In genomic region chr11:70301191-70301590, GRCh38 we compare ENCODE assay signal across 15 cellular contexts. TPM values are rescaled to one million over a fixed set of nuclear protein-coding genes. Genes with fewer than 3 reads are reported as not detected.
DNase-seq lines count a peak whose midpoint lies in the region; ATAC-seq, FAIRE-seq and TF ChIP-seq lines count a peak whose summit lies in the region.
"Had no signal": no experiment of that assay in that cellular context is flagged by ENCODE, and none has a peak within 500 bp of the region (broad histone marks: within the 10 kb centered on the region; RNA-seq: fewer than 3 reads in every experiment).

No MANE protein-coding gene starts in this region.

- H3K4me3 Mint-ChIP-seq in GM23338 (no peak overlapping the region), WTC11 (no peak overlapping the region), neural progenitor cell (no peak overlapping the region)
- H3K4me3 Mint-ChIP-seq: CD4-positive, CD25-positive, alpha-beta regulatory T cell had no signal

- H3K36me3 Mint-ChIP-seq in GM23338 (ENCODE audit: low read depth) (peaks cover 45% of the 10 kb centered on the region), WTC11 (peaks cover 44% of the 10 kb centered on the region), neural progenitor cell (peaks cover 23% of the 10 kb centered on the region)

- TF ChIP-seq CTCF in GM23338 (conservative IDR thresholded peaks at IDR 0.05; ENCODE audit: low read depth in 2 of 2) (no peak), WTC11 (IDR thresholded peaks at IDR 0.05) (no peak), neural progenitor cell (IDR thresholded peaks at IDR 0.05) (no peak)

- no peaks in the 10 kb centered on the region for H3K9me2 ChIP-seq in GM23338 (ENCODE audit: insufficient read depth)

- H3K9me3 ChIP-seq in small intestine (ENCODE audit: control insufficient read depth, low read depth): no peaks in the 10 kb centered on the region
- H3K9me3 ChIP-seq in neural progenitor cell (ENCODE audit: low read depth): no peaks in the 10 kb centered on the region
- H3K9me3 ChIP-seq: BLaER1 treated with 17β-estradiol and CSF1 and Interleukin-3, amounts not matched to agents 10 nM and 100 nM had no signal

- no peak overlapping the region for H3K4me3 ChIP-seq in GM23338
- no peak overlapping the region for H3K4me3 ChIP-seq in small intestine (ENCODE audit: low read depth in 1 of 2, low read length in 2 of 2)
- H3K4me3 ChIP-seq in neural progenitor cell: no peak overlapping the region
- H3K4me3 ChIP-seq: BLaER1 treated with 17β-estradiol and CSF1 and Interleukin-3, amounts not matched to agents 10 nM and 100 nM had no signal

- POLR2A ChIA-PET in WTC11 (lab: Charles Lee): no interaction called here

- H3K27me3 Mint-ChIP-seq in GM23338 (ENCODE audit: insufficient read depth, low read depth, poor library complexity): no peaks in the 10 kb centered on the region
- H3K27me3 Mint-ChIP-seq in WTC11 (ENCODE audit: low read depth): no peaks in the 10 kb centered on the region
- H3K27me3 Mint-ChIP-seq in neural progenitor cell (ENCODE audit: insufficient read depth, low read depth): no peaks in the 10 kb centered on the region
- H3K27me3 Mint-ChIP-seq: CD4-positive, CD25-positive, alpha-beta regulatory T cell had no signal

- no peak for FAIRE-seq in small intestine (lab: Jason Lieb, UNC)
- FAIRE-seq: H54 had no signal

- H3K79me2 ChIP-seq in GM23338 (replicated peaks; ENCODE audit: insufficient read depth) (peaks cover 86% of the 10 kb centered on the region), neural progenitor cell (ENCODE audit: low read depth) (peaks cover 89% of the 10 kb centered on the region)

- peaks cover 38% of the 10 kb centered on the region for H4K20me1 ChIP-seq in GM23338 (replicated peaks; ENCODE audit: insufficient read depth)
- H4K20me1 ChIP-seq in neural progenitor cell (ENCODE audit: low read depth): peaks cover 38% of the 10 kb centered on the region

- H3K27ac Mint-ChIP-seq in GM23338 (peak overlapping the region; percentile 86; the same call in 1 of the 2 replicates), WTC11 (peak overlapping the region; percentile 50; the same call in 1 of the 2 replicates), neural progenitor cell (no peak overlapping the region)

- H3K27me3 ChIP-seq in GM23338 (ENCODE audit: insufficient read depth) (no peaks in the 10 kb centered on the region), small intestine (ENCODE audit: control insufficient read depth in 2 of 2, insufficient read depth in 2 of 2, low read length in 2 of 2) (no peaks in the 10 kb centered on the region), neural progenitor cell (no peaks in the 10 kb centered on the region)
- H3K27me3 ChIP-seq: BLaER1 treated with 17β-estradiol and CSF1 and Interleukin-3, amounts not matched to agents 10 nM and 100 nM had no signal

- H3K9ac ChIP-seq in neural progenitor cell: no peak overlapping the region
- H3K9ac ChIP-seq: BLaER1 treated with 17β-estradiol and CSF1 and Interleukin-3, amounts not matched to agents 10 nM and 100 nM had no signal

- H3F3A ChIP-seq in GM23338 (replicated peaks; ENCODE audit: low read depth) (no peaks in the 10 kb centered on the region), neural progenitor cell (ENCODE audit: low read depth) (no peaks in the 10 kb centered on the region)

- 53 to 81% (median 63%) methylated on average over 2 of the region's 2 CpGs for WGBS in small intestine, 3 donors

- peaks cover 3% of the 10 kb centered on the region; the same call in 2 of the 3 replicates for H3K9me3 Mint-ChIP-seq in GM23338
- no peaks in the 10 kb centered on the region for H3K9me3 Mint-ChIP-seq in WTC11
- H3K9me3 Mint-ChIP-seq in neural progenitor cell: no peaks in the 10 kb centered on the region

- H3K4me2 ChIP-seq in GM23338 (no peak overlapping the region), neural progenitor cell (no peak overlapping the region)

- peak; percentile 19 for DNase-seq in activated effector memory CD4-positive, alpha-beta T cell treated with anti-CD3 and anti-CD28 coated beads, Interleukin-2, amount 50 U/mL, for 16 hours
- no peak for DNase-seq in activated effector memory CD4-positive, alpha-beta T cell treated with Interleukin-2 at 50 U/mL for 16 hours
- DNase-seq in GM23338 (ENCODE audit: low spot score) (no peak), WTC11 (ENCODE audit: low spot score) (no peak), small intestine (peak; percentile 12), Kasumi-1 (lab: John Stamatoyannopoulos, UW) (no peak), neural progenitor cell (ENCODE audit: low spot score) (no peak)
- DNase-seq: ACHN; CD4-positive, CD25-positive, alpha-beta regulatory T cell; DMS53; GF-D8 had no signal

- ATAC-seq in GM23338: no peak
- no peak for ATAC-seq in WTC11
- ATAC-seq: HCT116 had no signal

- H2AFZ ChIP-seq in GM23338 (no peak overlapping the region), neural progenitor cell (replicated peaks) (no peak overlapping the region)

- H3K4me1 ChIP-seq in GM23338 (ENCODE audit: insufficient read depth) (peaks cover 8% of the 10 kb centered on the region; the same call in 1 of the 2 replicates), small intestine (ENCODE audit: control insufficient read depth in 2 of 2, insufficient read depth in 1 of 2, low read depth in 1 of 2, low read length in 1 of 2) (no peaks in the 10 kb centered on the region), neural progenitor cell (no peaks in the 10 kb centered on the region)

- CTCF ChIA-PET in WTC11 (lab: Charles Lee): no interaction called here

- H3K36me3 ChIP-seq in GM23338 (ENCODE audit: insufficient read depth) (0 out of 2 replicates have a peak, but pooled peaks cover 5% of the 10 kb centered on the region), small intestine (ENCODE audit: control insufficient read depth in 2 of 2, insufficient read depth in 2 of 2, low read length in 2 of 2) (peaks cover 2 to 9% of the 10 kb centered on the region in 2 donors), neural progenitor cell (no peaks in the 10 kb centered on the region)

- no peak overlapping the region for H3K27ac ChIP-seq in GM23338 (ENCODE audit: low read depth)
- H3K27ac ChIP-seq in small intestine (ENCODE audit: low read depth in 1 of 2, low read length in 1 of 2): no peak overlapping the region
- no peak overlapping the region for H3K27ac ChIP-seq in neural progenitor cell
- H3K27ac ChIP-seq: HL-60 had no signal

- peaks cover 13% of the 10 kb centered on the region for H3K4me1 Mint-ChIP-seq in GM23338
- H3K4me1 Mint-ChIP-seq in WTC11: peaks cover 33% of the 10 kb centered on the region
- peaks cover 17% of the 10 kb centered on the region for H3K4me1 Mint-ChIP-seq in neural progenitor cell

TF ChIP-seq in GM23338, 12 proteins besides CTCF, POLR2A, EP300 and RAD21 (continues in another document):
- no peak for TF ChIP-seq NANOG (IDR thresholded peaks at IDR 0.05; ENCODE audit: borderline replicate concordance)
- no peak for TF ChIP-seq EZH2phosphoT487 (IDR thresholded peaks at IDR 0.05; ENCODE audit: unreplicated experiment)
- TF ChIP-seq ZNF331 (CRISPR knock-in tag; IDR thresholded peaks at IDR 0.05; ENCODE audit: low read depth): no peak
- TF ChIP-seq ETS1 (IDR thresholded peaks at IDR 0.05): no peak

TF ChIP-seq in WTC11, 78 proteins besides CTCF, POLR2A, EP300 and RAD21 (continues in another document):
- TF ChIP-seq TEAD4 (CRISPR knock-in tag; IDR thresholded peaks at IDR 0.05) (no peak), JAZF1 (CRISPR knock-in tag; IDR thresholded peaks at IDR 0.05) (no peak), PRRX2 (CRISPR knock-in tag; IDR thresholded peaks at IDR 0.05) (no peak), RORB (CRISPR knock-in tag; IDR thresholded peaks at IDR 0.05) (no peak), PRDM15 (CRISPR knock-in tag; IDR thresholded peaks at IDR 0.05) (no peak)

RNA-seq across cellular contexts. Expression of gene PPFIA1, which starts 30.7 kb away (rescaled TPM):
- 62.0 and 66.6 TPM in 2 replicates for total RNA-seq in GM23338 (2014; rRNA removed; shearing (Covaris generic))
- 41.7 and 47.0 TPM in 2 replicates for polyA plus RNA-seq in GM23338 (2016; fragmentation: Nextera tagmentation; extraction: Ambion mirVana)
- 62.2 to 75.1 TPM (median 64.1 TPM) in 3 replicates for total RNA-seq in WTC11 (2021)
- polyA plus RNA-seq in small intestine: 10 to 100 TPM; 17.8 to 27.3 (median 23.2) TPM
- total RNA-seq in neural progenitor cell (ENCODE audit: low replicate concordance): 42.6 and 44.5 TPM in 2 replicates

Comparison
In these comparisons a context has a peak if more than half of its experiments do, and no peak if none do; other contexts are left out.
1. DNase-seq: peak in activated effector memory CD4-positive, alpha-beta T cell treated with anti-CD3 and anti-CD28 coated beads, Interleukin-2, amount 50 U/mL, for 16 hours (single experiment) and small intestine (single experiment); none in activated effector memory CD4-positive, alpha-beta T cell treated with Interleukin-2 at 50 U/mL for 16 hours (single experiment), GM23338 (single experiment), WTC11 (single experiment), Kasumi-1 (0 of 2) and neural progenitor cell (single experiment).